Comparison of ENCODE assay signal across 10 cellular contexts in the genomic region with DNA sequence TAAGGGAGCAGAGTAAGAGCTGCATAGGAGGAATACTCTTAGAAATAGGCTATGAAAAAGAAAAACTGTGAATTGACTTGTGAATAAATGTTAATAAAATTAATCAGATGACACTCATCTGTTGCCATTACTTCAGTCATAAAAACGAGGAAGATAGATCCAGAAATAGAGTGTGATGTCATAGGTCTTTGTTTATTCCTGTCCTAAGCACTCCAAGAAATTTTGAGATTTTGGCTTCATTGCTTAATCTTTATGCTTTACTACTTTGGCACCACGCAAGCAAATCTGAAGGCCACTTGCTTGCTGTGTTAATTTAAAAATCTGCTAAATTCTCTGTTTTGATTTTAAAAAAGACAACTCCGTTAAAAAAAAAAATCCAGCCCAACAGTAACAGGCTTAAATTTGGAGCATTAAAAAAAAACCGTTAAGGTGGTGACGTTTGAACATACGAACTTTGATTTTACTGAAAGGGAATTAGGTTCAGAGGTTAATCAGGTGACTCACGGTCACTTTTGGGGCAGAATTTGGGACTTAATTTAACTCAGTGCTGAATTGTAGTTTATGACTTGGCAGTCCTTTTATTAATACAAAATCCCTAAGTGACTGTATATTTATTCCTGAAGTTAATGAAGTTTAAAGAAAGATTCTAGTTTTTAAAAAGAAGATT. TPM values are rescaled to one million over a fixed set of nuclear protein-coding genes. Genes with fewer than 3 reads are reported as not detected.
DNase-seq lines count a peak whose midpoint lies in the region; ATAC-seq and TF ChIP-seq lines count a peak whose summit lies in the region.
"Had no signal": no experiment of that assay in that cellular context is flagged by ENCODE, and none has a peak within 500 bp of the region (broad histone marks: within the 10 kb centered on the region; RNA-seq: fewer than 3 reads in every experiment).

No MANE protein-coding gene starts in this region.

- BruUV-seq in MCF 10A (replicated peaks; lab: Mats Ljungman, UMichigan) = no TSS peak

- no peaks in the 10 kb centered on the region for H3K9me3 ChIP-seq in lower lobe of right lung

- H3K36me3 ChIP-seq in KMS-11 (ENCODE audit: insufficient read depth) = peaks cover 25% of the 10 kb centered on the region
- H3K36me3 ChIP-seq in lower lobe of right lung = peaks cover 33% of the 10 kb centered on the region

- H3K4me3 Mint-ChIP-seq in MCF 10A (ENCODE audit: unreplicated experiment) = peak overlapping the region; percentile 48

- no peak for TF ChIP-seq CTCF in KMS-11 (conservative IDR thresholded peaks at IDR 0.05; ENCODE audit: low read depth, low read length)
- TF ChIP-seq CTCF in MCF 10A (IDR thresholded peaks at IDR 0.05; ENCODE audit: unreplicated experiment) = no peak
- no peak for TF ChIP-seq CTCF in lower lobe of right lung (IDR thresholded peaks at IDR 0.05)

- peaks cover 29% of the 10 kb centered on the region for H3K4me1 ChIP-seq in KMS-11 (ENCODE audit: low read depth, poor library complexity, severe bottlenecking)
- peaks cover 39% of the 10 kb centered on the region for H3K4me1 ChIP-seq in lower lobe of right lung

- POLR2A ChIA-PET in MCF 10A (lab: Yijun Ruan, JAX) = interaction anchor here (5.3 to 8.5 kb wide), 3 partner anchors 9 to 249 kb away, joined by 126 to 255 read pairs (median 152); a partner anchor contains a TSS

- peaks cover 23% of the 10 kb centered on the region for H3K4me1 Mint-ChIP-seq in MCF 10A (ENCODE audit: insufficient read depth, unreplicated experiment)

- H3K4me2 ChIP-seq in KMS-11 = peak overlapping the region; percentile 98

- H3K36me3 Mint-ChIP-seq in MCF 10A (ENCODE audit: insufficient read depth, unreplicated experiment) = peaks cover 33% of the 10 kb centered on the region

- H3K27me3 ChIP-seq in KMS-11 (ENCODE audit: insufficient read depth, low read depth) = no peaks in the 10 kb centered on the region
- H3K27me3 ChIP-seq in lower lobe of right lung (ENCODE audit: low read depth) = no peaks in the 10 kb centered on the region

- peak overlapping the region; percentile 97 for H3K27ac Mint-ChIP-seq in MCF 10A (ENCODE audit: low read depth, unreplicated experiment)

- H3K27ac ChIP-seq in KMS-11 (no peak overlapping the region), lower lobe of right lung (peak overlapping the region; percentile 18)

- intact Hi-C loops in MCF 10A (cut with micrococcal nuclease) (no loop called here), lower lobe of right lung (cut with DNase I) (no loop called here)

- DNase-seq in A172 (ENCODE audit: low spot score) (peak; percentile 22), MCF 10A (ENCODE audit: unreplicated experiment) (peak; percentile 49), lower lobe of right lung (no peak), ureter (ENCODE audit: low spot score) (no peak)
- no peak for DNase-seq in NK-92 treated with Interleukin-12 subunit alpha and Interleukin-12 subunit beta, amount 100 ng/mL, for 24 hours (lab: John Stamatoyannopoulos, UW)
- no peak for DNase-seq in activated effector memory CD4-positive, alpha-beta T cell treated with anti-CD3 and anti-CD28 coated beads, Interleukin-2, amount 50 U/mL, for 16 hours
- DNase-seq: NCI-H146 had no signal

- H3K4me3 ChIP-seq in KMS-11 (IDR thresholded peaks at IDR 0.05; ENCODE audit: insufficient read depth, low read depth, low read length) = no peak overlapping the region
- H3K4me3 ChIP-seq in lower lobe of right lung = peak overlapping the region; percentile 82

- CTCF ChIA-PET in MCF 10A (lab: Yijun Ruan, JAX) = interaction anchor here (0.6 to 4.6 kb wide), 8 partner anchors 9 to 652 kb away, joined by 3 to 54 read pairs (median 6); no protein-coding TSS in a partner anchor

- H3K27me3 Mint-ChIP-seq in MCF 10A (ENCODE audit: insufficient read depth, unreplicated experiment) = no peaks in the 10 kb centered on the region

- no peak overlapping the region for H3K9ac ChIP-seq in KMS-11

- peaks cover 63% of the 10 kb centered on the region for H3K79me2 ChIP-seq in KMS-11 (ENCODE audit: insufficient read depth, low read depth)

- no peaks in the 10 kb centered on the region for H3K9me3 Mint-ChIP-seq in MCF 10A (ENCODE audit: unreplicated experiment)

- H4K20me1 ChIP-seq in KMS-11 (ENCODE audit: insufficient read depth) = peaks cover 33% of the 10 kb centered on the region

- H2AFZ ChIP-seq in KMS-11 (ENCODE audit: low read depth) = no peak overlapping the region

- ATAC-seq in lower lobe of right lung (no peak), GM19328 (IDR thresholded peaks at IDR 0.05; ENCODE audit: unreplicated experiment) (no peak)

RNA-seq across cellular contexts. Expression of a gene that starts 3.4 kb away (rescaled TPM):
- total RNA-seq in A172 (2014; rRNA removed; shearing (Covaris generic)) = 97.0 and 114 TPM in 2 replicates
- total RNA-seq in MCF 10A (2022) = 116 and 123 TPM in 2 replicates
- total RNA-seq in lower lobe of right lung = 46.9 TPM
- 41.4 TPM for total RNA-seq in ureter

RNA-seq across cellular contexts. Expression of a gene that starts 27.2 kb away (rescaled TPM):
- total RNA-seq in A172 (2014; rRNA removed; shearing (Covaris generic)) = 0.29 TPM in 1 of 2 replicates, not detected in the other
- total RNA-seq in MCF 10A (2022) (4.2 and 4.5 TPM in 2 replicates), lower lobe of right lung (3.0 TPM), ureter (2.3 TPM)
- total RNA-seq: H4 had no signal

Comparison
In these comparisons a context has a peak if more than half of its experiments do, and no peak if none do; other contexts are left out.
1. DNase-seq: peak in A172 (single experiment) and MCF 10A (single experiment); none in lower lobe of right lung (single experiment), NK-92 treated with Interleukin-12 subunit alpha and Interleukin-12 subunit beta, amount 100 ng/mL, for 24 hours (single experiment), ureter (single experiment) and activated effector memory CD4-positive, alpha-beta T cell treated with anti-CD3 and anti-CD28 coated beads, Interleukin-2, amount 50 U/mL, for 16 hours (single experiment).